ENCODE assay signal across 19 cellular contexts in genomic region chr13:85430216-85430615, GRCh38.
DNase-seq lines count a peak whose midpoint lies in the region; FAIRE-seq and TF ChIP-seq lines count a peak whose summit lies in the region.
"Had no signal": no experiment of that assay in that cellular context is flagged by ENCODE, and none has a peak within 500 bp of the region (broad histone marks: within the 10 kb centered on the region; RNA-seq: fewer than 3 reads in every experiment).

No MANE protein-coding gene starts in this region.

- H3K4me1 ChIP-seq in osteoblast (ENCODE audit: insufficient read depth, low read length) = no peaks in the 10 kb centered on the region
- H3K4me1 ChIP-seq: Caco-2 had no signal

- TF ChIP-seq CTCF in D721Med (IDR thresholded peaks at IDR 0.05; ENCODE audit: insufficient read depth, missing control alignments) (no peak), epithelial cell of esophagus (IDR thresholded peaks at IDR 0.05; ENCODE audit: insufficient read depth, low read depth, low read length, missing control alignments) (no peak), osteoblast (IDR thresholded peaks at IDR 0.05; ENCODE audit: extremely low read depth, low read depth, low read length) (no peak)

- H4K20me1 ChIP-seq in osteoblast (ENCODE audit: insufficient read depth, low read length) = no peaks in the 10 kb centered on the region

- no peak for DNase-seq in D721Med (ENCODE audit: insufficient read length, low spot score)
- no peak for DNase-seq in H54 (ENCODE audit: insufficient read length, low spot score)
- DNase-seq in epithelial cell of esophagus (ENCODE audit: low read depth) = peak; percentile 9
- peak; percentile 21 for DNase-seq in osteoblast (ENCODE audit: insufficient read length, low spot score, missing footprints)
- no peak for DNase-seq in activated CD4-positive, alpha-beta T cell treated with anti-CD3 and anti-CD28 coated beads, Interleukin-2, amount 50 U/mL, for 1 hour
- DNase-seq in C1 segment of cervical spinal cord (lab: John Stamatoyannopoulos, UW) = no peak
- DNase-seq: Caco-2; CD4-positive, CD25-positive, alpha-beta regulatory T cell; CD8-positive, alpha-beta T cell; DMS 273 treated with DMSO at 0.1 percent for 48 hours; DMS53; DMS79 treated with DMSO at 0.1 percent for 48 hours; GF-D8; GOT3; H7; HCEC 1CT had no signal

- FAIRE-seq in D721Med (lab: Jason Lieb, UNC) (peak; percentile 16), H54 (lab: Jason Lieb, UNC) (peak; percentile 45)
- FAIRE-seq: GM12891, GM18507 had no signal

- no peak for TF ChIP-seq POLR2A in H54 (IDR thresholded peaks at IDR 0.05; ENCODE audit: low read depth, low read length)

- H3K27ac ChIP-seq in osteoblast (ENCODE audit: low read depth, low read length) = no peak overlapping the region
- H3K27ac ChIP-seq: C4-2B had no signal

- H3K79me2 ChIP-seq in osteoblast (ENCODE audit: insufficient read depth, low read length) = no peaks in the 10 kb centered on the region

- no peak overlapping the region for H3K4me3 ChIP-seq in epithelial cell of esophagus (ENCODE audit: low read length)
- no peak overlapping the region for H3K4me3 ChIP-seq in osteoblast (ENCODE audit: insufficient read depth, low read length)

- peaks cover 1% of the 10 kb centered on the region for H3K9me3 ChIP-seq in osteoblast (ENCODE audit: low read depth, low read length)
- H3K9me3 ChIP-seq: Caco-2 had no signal

- H3K27me3 ChIP-seq in osteoblast (ENCODE audit: insufficient read depth, low read length) = no peaks in the 10 kb centered on the region

- no peaks in the 10 kb centered on the region for H3K36me3 ChIP-seq in osteoblast (ENCODE audit: insufficient read depth, low read length)

- H3K4me2 ChIP-seq in osteoblast (ENCODE audit: insufficient read depth, low read length) = no peak overlapping the region

- H2AFZ ChIP-seq in osteoblast (ENCODE audit: low read length) = no peak overlapping the region

Comparison
In these comparisons a context has a peak if more than half of its experiments do, and no peak if none do; other contexts are left out.
1. DNase-seq: peak in epithelial cell of esophagus (single experiment) and osteoblast (single experiment); none in D721Med (single experiment), H54 (single experiment), activated CD4-positive, alpha-beta T cell treated with anti-CD3 and anti-CD28 coated beads, Interleukin-2, amount 50 U/mL, for 1 hour (single experiment) and C1 segment of cervical spinal cord (0 of 14).